In the genomic region with DNA sequence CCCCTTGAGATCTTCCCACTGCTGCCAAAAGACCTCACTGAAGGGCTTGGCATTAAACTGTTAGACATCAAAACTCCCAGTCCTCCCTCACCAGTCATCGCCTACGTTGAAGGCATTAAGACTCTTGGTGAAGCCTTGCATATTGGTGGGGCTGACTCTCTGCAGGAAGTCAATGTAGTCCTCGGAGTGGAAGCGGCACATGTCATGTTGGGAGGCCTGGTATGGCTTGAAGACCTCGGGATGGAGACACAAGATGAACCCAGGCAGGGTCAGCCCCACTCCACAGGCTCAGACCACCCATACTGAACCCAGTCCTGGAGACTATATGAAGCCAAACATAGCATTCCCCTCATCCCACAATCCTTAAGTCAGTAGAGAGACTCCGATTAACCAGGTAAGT, we compare ENCODE assay signal across 13 cellular contexts. TPM values are rescaled to one million over a fixed set of nuclear protein-coding genes. Genes with fewer than 3 reads are reported as not detected.
DNase-seq lines count a peak whose midpoint lies in the region; ATAC-seq, FAIRE-seq and TF ChIP-seq lines count a peak whose summit lies in the region.
"Had no signal": no experiment of that assay in that cellular context is flagged by ENCODE, and none has a peak within 500 bp of the region (broad histone marks: within the 10 kb centered on the region; RNA-seq: fewer than 3 reads in every experiment).

No MANE protein-coding gene starts in this region.

- peaks cover 33% of the 10 kb centered on the region for H3K4me1 Mint-ChIP-seq in T-helper 17 cell
- H3K4me1 Mint-ChIP-seq in effector memory CD8-positive, alpha-beta T cell (ENCODE audit: low read depth in 2 of 2), result peaks cover 25 to 31% of the 10 kb centered on the region in 2 donors
- H3K4me1 Mint-ChIP-seq in stimulated activated naive CD8-positive, alpha-beta T cell treated with anti-CD3 and anti-CD28 coated beads, Interleukin-15, amount 100 ng/mL, for 72 hours, result peaks cover 38% of the 10 kb centered on the region

- CTCF ChIA-PET in HepG2 (lab: Yijun Ruan, JAX; ENCODE audit: low intra/inter-chr PET ratio, low total read pairs), result no interaction called here

- H3K36me3 Mint-ChIP-seq in T-helper 17 cell (ENCODE audit: low read depth), result peaks cover 6% of the 10 kb centered on the region
- peaks cover 26% of the 10 kb centered on the region for H3K36me3 Mint-ChIP-seq in effector memory CD8-positive, alpha-beta T cell (ENCODE audit: insufficient read depth)

- no peak for DNase-seq in HepG2 (ENCODE audit: low spot score)
- DNase-seq in right lobe of liver, result no peak
- DNase-seq in T-helper 17 cell, result no peak
- DNase-seq in effector memory CD8-positive, alpha-beta T cell, result no peak
- no peak for DNase-seq in stimulated activated naive CD8-positive, alpha-beta T cell treated with anti-CD3 and anti-CD28 coated beads, Interleukin-15, amount 100 ng/mL, for 72 hours
- no peak for DNase-seq in WERI-Rb-1
- DNase-seq in HT-29 (ENCODE audit: low spot score), result no peak
- DNase-seq: GF-D8; NCI-H2227 treated with DMSO at 0.1 percent for 48 hours; Peyer's patch; stimulated activated CD4-positive, alpha-beta T cell treated with anti-CD3 and anti-CD28 coated beads, Interleukin-4, amount 100 ng/mL, for 24 hours had no signal

- no peaks in the 10 kb centered on the region for H3K9me3 Mint-ChIP-seq in effector memory CD8-positive, alpha-beta T cell
- H3K9me3 Mint-ChIP-seq in stimulated activated naive CD8-positive, alpha-beta T cell treated with anti-CD3 and anti-CD28 coated beads, Interleukin-15, amount 100 ng/mL, for 72 hours, result no peaks in the 10 kb centered on the region

- H3K9me3 ChIP-seq in HepG2 (ENCODE audit: low read length) (no peaks in the 10 kb centered on the region), right lobe of liver (no peaks in the 10 kb centered on the region), T-helper 17 cell (ENCODE audit: control insufficient read depth, low read length, poor library complexity, severe bottlenecking) (no peaks in the 10 kb centered on the region), WERI-Rb-1 (ENCODE audit: severe bottlenecking) (no peaks in the 10 kb centered on the region)
- H3K9me3 ChIP-seq: Peyer's patch had no signal

- peak overlapping the region; percentile 92 for H3K27ac Mint-ChIP-seq in T-helper 17 cell
- peak overlapping the region in 1 of 2 donors; percentile 63 for H3K27ac Mint-ChIP-seq in effector memory CD8-positive, alpha-beta T cell
- H3K27ac Mint-ChIP-seq in stimulated activated naive CD8-positive, alpha-beta T cell treated with anti-CD3 and anti-CD28 coated beads, Interleukin-15, amount 100 ng/mL, for 72 hours, result no peak overlapping the region

- intact Hi-C loops in HepG2 (cut with micrococcal nuclease; ENCODE audit: unreplicated experiment), result no loop called here
- intact Hi-C loops in right lobe of liver (cut with DNase I), result no loop called here

- H3K27ac ChIP-seq in HepG2 (ENCODE audit: extremely low read length, insufficient read depth, low read length) (no peak overlapping the region), right lobe of liver (no peak overlapping the region), WERI-Rb-1 (no peak overlapping the region)

- no peaks in the 10 kb centered on the region for H3K27me3 Mint-ChIP-seq in T-helper 17 cell
- H3K27me3 Mint-ChIP-seq in effector memory CD8-positive, alpha-beta T cell, result no peaks in the 10 kb centered on the region
- H3K27me3 Mint-ChIP-seq in stimulated activated naive CD8-positive, alpha-beta T cell treated with anti-CD3 and anti-CD28 coated beads, Interleukin-15, amount 100 ng/mL, for 72 hours, result no peaks in the 10 kb centered on the region

- peak overlapping the region; percentile 19; the same call in 1 of the 2 replicates for H3K9ac ChIP-seq in HepG2 (ENCODE audit: insufficient read depth, low read depth, low read length)

- peaks cover 7% of the 10 kb centered on the region for H4K20me1 ChIP-seq in HepG2 (ENCODE audit: insufficient read depth, low read length)

- TF ChIP-seq CTCF in HepG2 (CRISPR knock-in tag; IDR thresholded peaks at IDR 0.05) (no peak), right lobe of liver (IDR thresholded peaks at IDR 0.05) (no peak), WERI-Rb-1 (IDR thresholded peaks at IDR 0.05; ENCODE audit: low read depth, low read length) (no peak)

- in situ Hi-C loops in HepG2 (cut with HindIII; ENCODE audit: extremely low pct_ligation_motif_present, low pct_unique_long_range_greater_than_20kb), result loop anchor here (5.0 kb wide), 1 partner anchor 42 kb away; no protein-coding TSS in a partner anchor

- no peak for ATAC-seq in HepG2
- ATAC-seq in right lobe of liver, result no peak
- ATAC-seq in T-helper 17 cell, result no peak
- ATAC-seq in effector memory CD8-positive, alpha-beta T cell (replicated peaks), result no peak
- ATAC-seq in stimulated activated naive CD8-positive, alpha-beta T cell treated with anti-CD3 and anti-CD28 coated beads, Interleukin-15, amount 100 ng/mL, for 72 hours, result no peak
- no peak for ATAC-seq in HG02588 (IDR thresholded peaks at IDR 0.05; ENCODE audit: unreplicated experiment)

- TF ChIP-seq EP300 in HepG2 (IDR thresholded peaks at IDR 0.05; ENCODE audit: low read depth in 2 of 2, low read length in 2 of 2) (no peak), HepG2 (CRISPR knock-in tag; IDR thresholded peaks at IDR 0.05; ENCODE audit: borderline replicate concordance) (no peak)

- 98% methylated on average over 5 of the region's 6 CpGs for WGBS in HepG2 (ENCODE audit: low lambda C conversion rate)
- WGBS in right lobe of liver (ENCODE audit: insufficient coverage, low coverage, low lambda C conversion rate, missing lambda C conversion rate), result 88% methylated on average over 5 of the region's 6 CpGs

- no peak overlapping the region for H2AFZ ChIP-seq in HepG2 (ENCODE audit: low read length)

- POLR2A ChIA-PET in HepG2 (lab: Yijun Ruan, JAX), result no interaction called here

- H3K27me3 ChIP-seq in HepG2 (ENCODE audit: control insufficient read depth in 1 of 2, insufficient read depth in 2 of 2, low read length in 2 of 2) (no peaks in the 10 kb centered on the region; a peak in 1 of 5 replicates), right lobe of liver (no peaks in the 10 kb centered on the region), WERI-Rb-1 (ENCODE audit: insufficient read depth, low read depth, severe bottlenecking) (no peaks in the 10 kb centered on the region)
- H3K27me3 ChIP-seq: Peyer's patch had no signal

- H3K4me2 ChIP-seq in HepG2 (ENCODE audit: low read depth, low read length), result peak overlapping the region; percentile 95

- H3K4me1 ChIP-seq in HepG2 (ENCODE audit: insufficient read depth, low read length), result peaks cover 40% of the 10 kb centered on the region
- H3K4me1 ChIP-seq in right lobe of liver, result peaks cover 0 to 23% (median 5%) of the 10 kb centered on the region in 4 donors

- no peak for TF ChIP-seq RAD21 in HepG2 (CRISPR knock-in tag; IDR thresholded peaks at IDR 0.05)

- TF ChIP-seq POLR2A in HepG2 (IDR thresholded peaks at IDR 0.05; ENCODE audit: insufficient read depth in 1 of 2, low read depth in 2 of 2, low read length in 2 of 2) (no peak), right lobe of liver (IDR thresholded peaks at IDR 0.05) (no peak)

- no peak for FAIRE-seq in HepG2 (lab: Jason Lieb, UNC)
- FAIRE-seq: bronchial epithelial cell had no signal

- no TSS peak for BruUV-seq in HepG2 (replicated peaks; lab: Mats Ljungman, UMichigan)

- peak overlapping the region; percentile 91 for H3K4me3 Mint-ChIP-seq in T-helper 17 cell
- peak overlapping the region; percentile 88 to 89 for H3K4me3 Mint-ChIP-seq in effector memory CD8-positive, alpha-beta T cell
- peak overlapping the region; percentile 97 to 100 for H3K4me3 Mint-ChIP-seq in stimulated activated naive CD8-positive, alpha-beta T cell treated with anti-CD3 and anti-CD28 coated beads, Interleukin-15, amount 100 ng/mL, for 72 hours

- H3K4me3 ChIP-seq in HepG2 (replicated peaks in 1 of 3; ENCODE audit: insufficient read depth in 1 of 3, low read depth in 2 of 3, low read length in 3 of 3) (peak overlapping the region in 1 of 3 experiments; percentile 8; a peak in 1 of 6 replicates), right lobe of liver (no peak overlapping the region), WERI-Rb-1 (ENCODE audit: low read depth, low read length) (no peak overlapping the region)
- H3K4me3 ChIP-seq: Peyer's patch had no signal

- H3K36me3 ChIP-seq in HepG2 (replicated peaks in 1 of 2; ENCODE audit: control insufficient read depth in 1 of 2, insufficient read depth in 2 of 2, low read length in 2 of 2) (peaks cover 5 to 27% of the 10 kb centered on the region in 2 experiments), right lobe of liver (no peaks in the 10 kb centered on the region), WERI-Rb-1 (peaks cover 52% of the 10 kb centered on the region)

- H3K79me2 ChIP-seq in HepG2 (ENCODE audit: insufficient read depth, low read length), result peaks cover 48% of the 10 kb centered on the region

RNA-seq across cellular contexts. Expression of a gene that starts 1.9 kb away (rescaled TPM):
- total RNA-seq in HepG2 (2016; rRNA removed; fragmentation: Illumina TruSeq; extraction: Trizol), result 83.9 and 84.0 TPM in 2 replicates
- total RNA-seq in HepG2 (2016; cell fraction: cytosol; rRNA removed; fragmentation: Illumina TruSeq; extraction: Trizol; ENCODE audit: low read depth), result 89.0 and 95.8 TPM in 2 replicates
- 75.9 and 87.3 TPM in 2 replicates for total RNA-seq in HepG2 (2016; cell fraction: insoluble cytoplasmic fraction; rRNA removed; fragmentation: Illumina TruSeq; extraction: Trizol)
- total RNA-seq in HepG2 (2016; cell fraction: membrane; rRNA removed; fragmentation: Illumina TruSeq; extraction: Trizol), result 136 and 149 TPM in 2 replicates
- 60.2 and 60.8 TPM in 2 replicates for total RNA-seq in HepG2 (2016; cell fraction: nucleus; rRNA removed; fragmentation: Illumina TruSeq; extraction: Trizol)
- 90.0 and 94.1 TPM in 2 replicates for polyA plus RNA-seq in HepG2 (2011; rRNA removed)
- polyA plus RNA-seq in HepG2 (2011; cell fraction: cytosol; rRNA removed), result 84.3 and 85.4 TPM in 2 replicates
- polyA plus RNA-seq in HepG2 (2011; cell fraction: nucleus; rRNA removed), result 161 and 166 TPM in 2 replicates
- 55.1 and 57.0 TPM in 2 replicates for polyA plus RNA-seq in HepG2 (2012)
- polyA plus RNA-seq in HepG2 (2016; cell fraction: cytosol; fragmentation: Illumina TruSeq; extraction: Trizol; ENCODE audit: low read depth), result 93.9 and 113 TPM in 2 replicates
- 80.8 and 88.3 TPM in 2 replicates for polyA plus RNA-seq in HepG2 (2016; cell fraction: insoluble cytoplasmic fraction; fragmentation: Illumina TruSeq; extraction: Trizol; ENCODE audit: low read depth)
- polyA plus RNA-seq in HepG2 (2016; cell fraction: membrane; fragmentation: Illumina TruSeq; extraction: Trizol; ENCODE audit: low read depth), result 128 and 150 TPM in 2 replicates
- 126 and 133 TPM in 2 replicates for polyA plus RNA-seq in HepG2 (2016; cell fraction: nucleus; fragmentation: Illumina TruSeq; extraction: Trizol; ENCODE audit: insufficient read depth, low read depth)
- 103 and 109 TPM in 2 replicates for polyA minus RNA-seq in HepG2 (2011; rRNA and poly(A)+ RNA removed; ENCODE audit: low replicate concordance)
- polyA minus RNA-seq in HepG2 (2011; cell fraction: cytosol; rRNA and poly(A)+ RNA removed), result 38.4 TPM in 2 replicates
- 73.1 TPM in 2 replicates for polyA minus RNA-seq in HepG2 (2011; cell fraction: nucleus; rRNA and poly(A)+ RNA removed)
- total RNA-seq in right lobe of liver, result 10 to 100 TPM; 18.2 to 26.5 (median 23.3) TPM
- 10 to 100 TPM; 67.7 to 79.2 TPM for total RNA-seq in T-helper 17 cell
- total RNA-seq in HT-29 (2014; rRNA removed; shearing (Covaris generic)), result 69.8 and 84.9 TPM in 2 replicates

RNA-seq across cellular contexts. Expression of a gene that starts 2.1 kb away (rescaled TPM):
- total RNA-seq in HepG2 (2016; rRNA removed; fragmentation: Illumina TruSeq; extraction: Trizol) (5.2 and 8.3 TPM in 2 replicates), right lobe of liver (1 to 10 TPM in 4 of 6 experiments, under 1 TPM in 2; 0.53 to 2.6 (median 1.2) TPM), T-helper 17 cell (10 to 100 TPM; 17.2 to 17.8 TPM)
- total RNA-seq in HepG2 (2016; cell fraction: cytosol; rRNA removed; fragmentation: Illumina TruSeq; extraction: Trizol; ENCODE audit: low read depth), result 4.3 and 4.9 TPM in 2 replicates
- 5.4 and 6.7 TPM in 2 replicates for total RNA-seq in HepG2 (2016; cell fraction: insoluble cytoplasmic fraction; rRNA removed; fragmentation: Illumina TruSeq; extraction: Trizol)
- 9.5 and 10.1 TPM in 2 replicates for total RNA-seq in HepG2 (2016; cell fraction: membrane; rRNA removed; fragmentation: Illumina TruSeq; extraction: Trizol)
- 6.6 and 7.9 TPM in 2 replicates for total RNA-seq in HepG2 (2016; cell fraction: nucleus; rRNA removed; fragmentation: Illumina TruSeq; extraction: Trizol)
- 6.4 and 9.9 TPM in 2 replicates for polyA plus RNA-seq in HepG2 (2011; rRNA removed)
- polyA plus RNA-seq in HepG2 (2011; cell fraction: cytosol; rRNA removed), result 6.7 and 9.8 TPM in 2 replicates
- polyA plus RNA-seq in HepG2 (2011; cell fraction: nucleus; rRNA removed), result 46.2 and 47.3 TPM in 2 replicates
- 2.0 and 3.6 TPM in 2 replicates for polyA plus RNA-seq in HepG2 (2012)
- 5.7 and 6.7 TPM in 2 replicates for polyA plus RNA-seq in HepG2 (2016; cell fraction: cytosol; fragmentation: Illumina TruSeq; extraction: Trizol; ENCODE audit: low read depth)
- 5.5 and 6.8 TPM in 2 replicates for polyA plus RNA-seq in HepG2 (2016; cell fraction: insoluble cytoplasmic fraction; fragmentation: Illumina TruSeq; extraction: Trizol; ENCODE audit: low read depth)
- polyA plus RNA-seq in HepG2 (2016; cell fraction: membrane; fragmentation: Illumina TruSeq; extraction: Trizol; ENCODE audit: low read depth), result 10.5 and 11.3 TPM in 2 replicates
- 21.1 and 22.8 TPM in 2 replicates for polyA plus RNA-seq in HepG2 (2016; cell fraction: nucleus; fragmentation: Illumina TruSeq; extraction: Trizol; ENCODE audit: insufficient read depth, low read depth)
- 0.84 and 5.2 TPM in 2 replicates for polyA minus RNA-seq in HepG2 (2011; rRNA and poly(A)+ RNA removed; ENCODE audit: low replicate concordance)
- 1.8 and 2.8 TPM in 2 replicates for polyA minus RNA-seq in HepG2 (2011; cell fraction: cytosol; rRNA and poly(A)+ RNA removed)
- 7.8 and 10.2 TPM in 2 replicates for polyA minus RNA-seq in HepG2 (2011; cell fraction: nucleus; rRNA and poly(A)+ RNA removed)
- total RNA-seq in HT-29 (2014; rRNA removed; shearing (Covaris generic)), result 26.6 and 27.2 TPM in 2 replicates

RNA-seq across cellular contexts. Expression of a gene that starts 15.9 kb away (rescaled TPM):
- total RNA-seq in HepG2 (2016; rRNA removed; fragmentation: Illumina TruSeq; extraction: Trizol) (28.5 and 33.9 TPM in 2 replicates), right lobe of liver (100 to 1,000 TPM in 4 of 6 experiments, 10 to 100 TPM in 2; 93.7 to 114 (median 107) TPM), T-helper 17 cell (100 to 1,000 TPM; 256 to 327 TPM)
- total RNA-seq in HepG2 (2016; cell fraction: cytosol; rRNA removed; fragmentation: Illumina TruSeq; extraction: Trizol; ENCODE audit: low read depth), result 16.5 and 21.3 TPM in 2 replicates
- total RNA-seq in HepG2 (2016; cell fraction: insoluble cytoplasmic fraction; rRNA removed; fragmentation: Illumina TruSeq; extraction: Trizol), result 24.1 and 31.9 TPM in 2 replicates
- total RNA-seq in HepG2 (2016; cell fraction: membrane; rRNA removed; fragmentation: Illumina TruSeq; extraction: Trizol), result 20.9 and 21.2 TPM in 2 replicates
- total RNA-seq in HepG2 (2016; cell fraction: nucleus; rRNA removed; fragmentation: Illumina TruSeq; extraction: Trizol), result 95.2 and 104 TPM in 2 replicates
- 25.1 and 33.2 TPM in 2 replicates for polyA plus RNA-seq in HepG2 (2011; rRNA removed)
- polyA plus RNA-seq in HepG2 (2011; cell fraction: cytosol; rRNA removed), result 18.7 and 25.7 TPM in 2 replicates
- polyA plus RNA-seq in HepG2 (2011; cell fraction: nucleus; rRNA removed), result 126 and 140 TPM in 2 replicates
- polyA plus RNA-seq in HepG2 (2012), result 45.7 and 49.8 TPM in 2 replicates
- 5.1 and 6.3 TPM in 2 replicates for polyA plus RNA-seq in HepG2 (2016; cell fraction: cytosol; fragmentation: Illumina TruSeq; extraction: Trizol; ENCODE audit: low read depth)
- polyA plus RNA-seq in HepG2 (2016; cell fraction: insoluble cytoplasmic fraction; fragmentation: Illumina TruSeq; extraction: Trizol; ENCODE audit: low read depth), result 24.9 and 33.0 TPM in 2 replicates
- polyA plus RNA-seq in HepG2 (2016; cell fraction: membrane; fragmentation: Illumina TruSeq; extraction: Trizol; ENCODE audit: low read depth), result 7.9 and 10.1 TPM in 2 replicates
- 123 and 124 TPM in 2 replicates for polyA plus RNA-seq in HepG2 (2016; cell fraction: nucleus; fragmentation: Illumina TruSeq; extraction: Trizol; ENCODE audit: insufficient read depth, low read depth)
- polyA minus RNA-seq in HepG2 (2011; rRNA and poly(A)+ RNA removed; ENCODE audit: low replicate concordance), result 105 and 207 TPM in 2 replicates
- 30.1 and 34.9 TPM in 2 replicates for polyA minus RNA-seq in HepG2 (2011; cell fraction: cytosol; rRNA and poly(A)+ RNA removed)
- 129 and 140 TPM in 2 replicates for polyA minus RNA-seq in HepG2 (2011; cell fraction: nucleus; rRNA and poly(A)+ RNA removed)
- 52.1 and 74.7 TPM in 2 replicates for total RNA-seq in HT-29 (2014; rRNA removed; shearing (Covaris generic))

RNA-seq across cellular contexts. Expression of a gene that starts 16.5 kb away (rescaled TPM):
- 3.6 and 5.5 TPM in 2 replicates for total RNA-seq in HepG2 (2016; rRNA removed; fragmentation: Illumina TruSeq; extraction: Trizol)
- total RNA-seq in HepG2 (2016; cell fraction: cytosol; rRNA removed; fragmentation: Illumina TruSeq; extraction: Trizol; ENCODE audit: low read depth), result 1.8 and 2.5 TPM in 2 replicates
- 3.8 and 9.1 TPM in 2 replicates for total RNA-seq in HepG2 (2016; cell fraction: insoluble cytoplasmic fraction; rRNA removed; fragmentation: Illumina TruSeq; extraction: Trizol)
- 1.0 and 1.4 TPM in 2 replicates for total RNA-seq in HepG2 (2016; cell fraction: membrane; rRNA removed; fragmentation: Illumina TruSeq; extraction: Trizol)
- 11.4 and 14.4 TPM in 2 replicates for total RNA-seq in HepG2 (2016; cell fraction: nucleus; rRNA removed; fragmentation: Illumina TruSeq; extraction: Trizol)
- 15.4 and 20.7 TPM in 2 replicates for polyA plus RNA-seq in HepG2 (2011; rRNA removed)
- polyA plus RNA-seq in HepG2 (2011; cell fraction: cytosol; rRNA removed), result 5.5 and 7.5 TPM in 2 replicates
- polyA plus RNA-seq in HepG2 (2011; cell fraction: nucleus; rRNA removed), result 160 and 175 TPM in 2 replicates
- 10.0 and 11.9 TPM in 2 replicates for polyA plus RNA-seq in HepG2 (2012)
- 0.36 and 0.44 TPM in 2 replicates for polyA plus RNA-seq in HepG2 (2016; cell fraction: cytosol; fragmentation: Illumina TruSeq; extraction: Trizol; ENCODE audit: low read depth)
- polyA plus RNA-seq in HepG2 (2016; cell fraction: insoluble cytoplasmic fraction; fragmentation: Illumina TruSeq; extraction: Trizol; ENCODE audit: low read depth), result 2.3 and 3.2 TPM in 2 replicates
- 0.33 and 0.88 TPM in 2 replicates for polyA plus RNA-seq in HepG2 (2016; cell fraction: membrane; fragmentation: Illumina TruSeq; extraction: Trizol; ENCODE audit: low read depth)
- 29.0 and 35.7 TPM in 2 replicates for polyA plus RNA-seq in HepG2 (2016; cell fraction: nucleus; fragmentation: Illumina TruSeq; extraction: Trizol; ENCODE audit: insufficient read depth, low read depth)
- 7.2 and 9.9 TPM in 2 replicates for polyA minus RNA-seq in HepG2 (2011; rRNA and poly(A)+ RNA removed; ENCODE audit: low replicate concordance)
- 4.6 and 5.0 TPM in 2 replicates for polyA minus RNA-seq in HepG2 (2011; cell fraction: cytosol; rRNA and poly(A)+ RNA removed)
- polyA minus RNA-seq in HepG2 (2011; cell fraction: nucleus; rRNA and poly(A)+ RNA removed), result 29.2 and 32.2 TPM in 2 replicates
- total RNA-seq in right lobe of liver, result 1 to 10 TPM in 5 of 6 experiments, under 1 TPM in 1; 0.77 to 6.4 (median 3.3) TPM
- 10 to 100 TPM; 77.6 to 82.2 TPM for total RNA-seq in T-helper 17 cell
- total RNA-seq in HT-29 (2014; rRNA removed; shearing (Covaris generic)), result 24.3 and 30.6 TPM in 2 replicates

RNA-seq across cellular contexts. Expression of a gene that starts 47.3 kb away (rescaled TPM):
- total RNA-seq in HepG2 (2016; rRNA removed; fragmentation: Illumina TruSeq; extraction: Trizol), result 0.07 TPM in 1 of 2 replicates, not detected in the other
- total RNA-seq in HepG2 (2016; cell fraction: cytosol; rRNA removed; fragmentation: Illumina TruSeq; extraction: Trizol; ENCODE audit: low read depth), result not detected in 2 replicates
- total RNA-seq in HepG2 (2016; cell fraction: insoluble cytoplasmic fraction; rRNA removed; fragmentation: Illumina TruSeq; extraction: Trizol), result 0.04 and 0.10 TPM in 2 replicates
- 0.06 TPM in 1 of 2 replicates, not detected in the other for total RNA-seq in HepG2 (2016; cell fraction: membrane; rRNA removed; fragmentation: Illumina TruSeq; extraction: Trizol)
- not detected in 2 replicates for total RNA-seq in HepG2 (2016; cell fraction: nucleus; rRNA removed; fragmentation: Illumina TruSeq; extraction: Trizol)
- polyA plus RNA-seq in HepG2 (2011; rRNA removed), result 0.20 and 0.25 TPM in 2 replicates
- 0.08 and 0.15 TPM in 2 replicates for polyA plus RNA-seq in HepG2 (2011; cell fraction: cytosol; rRNA removed)
- polyA plus RNA-seq in HepG2 (2011; cell fraction: nucleus; rRNA removed), result 1.1 and 2.6 TPM in 2 replicates
- polyA plus RNA-seq in HepG2 (2012), result 0.17 TPM in 1 of 2 replicates, not detected in the other
- not detected in 2 replicates for polyA plus RNA-seq in HepG2 (2016; cell fraction: cytosol; fragmentation: Illumina TruSeq; extraction: Trizol; ENCODE audit: low read depth)
- polyA plus RNA-seq in HepG2 (2016; cell fraction: insoluble cytoplasmic fraction; fragmentation: Illumina TruSeq; extraction: Trizol; ENCODE audit: low read depth), result 0.05 TPM in 1 of 2 replicates, not detected in the other
- polyA plus RNA-seq in HepG2 (2016; cell fraction: membrane; fragmentation: Illumina TruSeq; extraction: Trizol; ENCODE audit: low read depth), result not detected in 2 replicates
- polyA plus RNA-seq in HepG2 (2016; cell fraction: nucleus; fragmentation: Illumina TruSeq; extraction: Trizol; ENCODE audit: insufficient read depth, low read depth), result 0.12 and 0.53 TPM in 2 replicates
- polyA minus RNA-seq in HepG2 (2011; rRNA and poly(A)+ RNA removed; ENCODE audit: low replicate concordance), result 0.64 and 8.2 TPM in 2 replicates
- polyA minus RNA-seq in HepG2 (2011; cell fraction: cytosol; rRNA and poly(A)+ RNA removed), result 0.20 TPM in 1 of 2 replicates, not detected in the other
- 0.12 and 0.26 TPM in 2 replicates for polyA minus RNA-seq in HepG2 (2011; cell fraction: nucleus; rRNA and poly(A)+ RNA removed)
- total RNA-seq in right lobe of liver, result 1 to 10 TPM; 1.4 to 6.0 (median 3.7) TPM
- 1 to 10 TPM; 1.3 to 3.2 TPM for total RNA-seq in T-helper 17 cell
- 0.21 and 0.38 TPM in 2 replicates for total RNA-seq in HT-29 (2014; rRNA removed; shearing (Covaris generic))
